1 cellular context compared by ENCODE assay signal in genomic region chr6:134894800-134895199, GRCh38.
TF ChIP-seq lines count a peak whose summit lies in the region.

No MANE protein-coding gene starts in this region.

TF ChIP-seq in GM23338, 12 proteins besides CTCF, POLR2A, EP300 and RAD21 (continued from another document):
- TF ChIP-seq, protein P1, sequence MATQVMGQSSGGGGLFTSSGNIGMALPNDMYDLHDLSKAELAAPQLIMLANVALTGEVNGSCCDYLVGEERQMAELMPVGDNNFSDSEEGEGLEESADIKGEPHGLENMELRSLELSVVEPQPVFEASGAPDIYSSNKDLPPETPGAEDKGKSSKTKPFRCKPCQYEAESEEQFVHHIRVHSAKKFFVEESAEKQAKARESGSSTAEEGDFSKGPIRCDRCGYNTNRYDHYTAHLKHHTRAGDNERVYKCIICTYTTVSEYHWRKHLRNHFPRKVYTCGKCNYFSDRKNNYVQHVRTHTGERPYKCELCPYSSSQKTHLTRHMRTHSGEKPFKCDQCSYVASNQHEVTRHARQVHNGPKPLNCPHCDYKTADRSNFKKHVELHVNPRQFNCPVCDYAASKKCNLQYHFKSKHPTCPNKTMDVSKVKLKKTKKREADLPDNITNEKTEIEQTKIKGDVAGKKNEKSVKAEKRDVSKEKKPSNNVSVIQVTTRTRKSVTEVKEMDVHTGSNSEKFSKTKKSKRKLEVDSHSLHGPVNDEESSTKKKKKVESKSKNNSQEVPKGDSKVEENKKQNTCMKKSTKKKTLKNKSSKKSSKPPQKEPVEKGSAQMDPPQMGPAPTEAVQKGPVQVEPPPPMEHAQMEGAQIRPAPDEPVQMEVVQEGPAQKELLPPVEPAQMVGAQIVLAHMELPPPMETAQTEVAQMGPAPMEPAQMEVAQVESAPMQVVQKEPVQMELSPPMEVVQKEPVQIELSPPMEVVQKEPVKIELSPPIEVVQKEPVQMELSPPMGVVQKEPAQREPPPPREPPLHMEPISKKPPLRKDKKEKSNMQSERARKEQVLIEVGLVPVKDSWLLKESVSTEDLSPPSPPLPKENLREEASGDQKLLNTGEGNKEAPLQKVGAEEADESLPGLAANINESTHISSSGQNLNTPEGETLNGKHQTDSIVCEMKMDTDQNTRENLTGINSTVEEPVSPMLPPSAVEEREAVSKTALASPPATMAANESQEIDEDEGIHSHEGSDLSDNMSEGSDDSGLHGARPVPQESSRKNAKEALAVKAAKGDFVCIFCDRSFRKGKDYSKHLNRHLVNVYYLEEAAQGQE (IDR thresholded peaks at IDR 0.05; ENCODE audit: unreplicated experiment) = no peak
- no peak for TF ChIP-seq ZNF114 (CRISPR knock-in tag; IDR thresholded peaks at IDR 0.05)
